ENCODE assay signal across 10 cellular contexts in the genomic region with DNA sequence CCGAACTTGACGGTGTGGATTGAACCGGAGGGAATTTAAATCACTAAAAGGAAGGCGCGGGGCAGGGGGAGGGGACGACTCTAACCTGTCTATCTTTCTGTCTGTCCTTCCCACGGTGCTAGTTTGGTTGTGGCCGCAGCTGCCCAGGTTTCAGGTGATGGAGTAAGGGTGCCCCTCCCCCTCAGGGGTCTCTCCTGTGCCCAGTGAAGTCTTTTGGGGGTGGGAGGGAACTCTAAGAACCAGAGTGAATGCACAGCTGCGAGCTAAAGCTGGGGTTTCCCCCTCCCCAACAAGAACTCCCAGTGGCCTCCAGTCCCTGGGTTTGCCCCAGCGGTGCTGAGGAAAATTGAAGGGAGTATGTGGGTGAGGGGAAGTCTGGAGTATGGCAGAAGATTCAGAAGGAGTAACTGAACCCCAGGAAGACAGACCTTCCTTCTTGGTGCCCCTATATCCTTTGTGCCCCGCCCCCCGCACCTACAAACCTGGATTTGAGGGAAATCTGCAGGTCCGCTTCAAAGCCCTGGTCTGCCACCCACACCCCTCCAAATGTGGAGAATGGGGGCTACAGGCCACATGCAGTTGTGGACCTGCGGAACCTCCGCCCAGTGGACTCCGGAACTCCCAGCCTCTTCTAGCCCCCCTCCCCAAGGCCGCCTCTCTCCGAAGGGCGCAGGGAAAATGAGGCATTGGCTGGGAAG. TPM values are rescaled to one million over a fixed set of nuclear protein-coding genes. Genes with fewer than 3 reads are reported as not detected.
DNase-seq lines count a peak whose midpoint lies in the region; ATAC-seq, FAIRE-seq and TF ChIP-seq lines count a peak whose summit lies in the region.
"Had no signal": no experiment of that assay in that cellular context is flagged by ENCODE, and none has a peak within 500 bp of the region (broad histone marks: within the 10 kb centered on the region; RNA-seq: fewer than 3 reads in every experiment).

No MANE protein-coding gene starts in this region.

- peak overlapping the region; percentile 71 to 86 (median 78) for H3K4me3 Mint-ChIP-seq in CD4-positive, CD25-positive, alpha-beta regulatory T cell
- peak overlapping the region; percentile 72 to 88 (median 86) for H3K4me3 Mint-ChIP-seq in IgD-negative memory B cell
- peak overlapping the region; percentile 80 for H3K4me3 Mint-ChIP-seq in dendritic cell treated with granulocyte-macrophage colony-stimulating factor and Interleukin-4, amounts not matched to agents 40 ng/mL and 50 ng/mL, for 4 days
- peak overlapping the region; percentile 68 for H3K4me3 Mint-ChIP-seq in neural crest cell

- WGBS in aorta, 2 donors = 75 to 86% methylated on average over 19 of the region's 19 CpGs

- peak overlapping the region; percentile 51 for H3K4me3 ChIP-seq in CD4-positive, CD25-positive, alpha-beta regulatory T cell (ENCODE audit: low read depth, low read length)
- no peak overlapping the region for H3K4me3 ChIP-seq in aorta (ENCODE audit: low read length in 2 of 2)

- peaks cover 37% of the 10 kb centered on the region for H3K27me3 ChIP-seq in CD4-positive, CD25-positive, alpha-beta regulatory T cell (ENCODE audit: control insufficient read depth, insufficient read depth, low read length)
- peaks cover 0 to 2% of the 10 kb centered on the region in 2 donors for H3K27me3 ChIP-seq in aorta (ENCODE audit: control insufficient read depth in 1 of 2, insufficient read depth in 2 of 2, low read length in 1 of 2)

- no peak for FAIRE-seq in GM19239 (lab: Jason Lieb, UNC)

- TF ChIP-seq CTCF in neural crest cell (conservative IDR thresholded peaks at IDR 0.05) = no peak

- no peak overlapping the region for H3K27ac ChIP-seq in CD4-positive, CD25-positive, alpha-beta regulatory T cell (ENCODE audit: insufficient read depth, low read length, poor library complexity, severe bottlenecking)
- H3K27ac ChIP-seq in aorta (ENCODE audit: low read depth in 1 of 2, low read length in 2 of 2) = no peak overlapping the region
- H3K27ac ChIP-seq: VCaP had no signal

- no peaks in the 10 kb centered on the region for H3K36me3 Mint-ChIP-seq in CD4-positive, CD25-positive, alpha-beta regulatory T cell
- H3K36me3 Mint-ChIP-seq in IgD-negative memory B cell (peaks cover 1% of the 10 kb centered on the region), neural crest cell (ENCODE audit: low read depth) (no peaks in the 10 kb centered on the region)
- H3K36me3 Mint-ChIP-seq in dendritic cell treated with granulocyte-macrophage colony-stimulating factor and Interleukin-4, amounts not matched to agents 40 ng/mL and 50 ng/mL, for 4 days (ENCODE audit: low read depth) = no peaks in the 10 kb centered on the region

- no peak for DNase-seq in CD4-positive, CD25-positive, alpha-beta regulatory T cell
- DNase-seq in neural crest cell (ENCODE audit: low read depth, low spot score) (no peak), aorta (no peak), NCI-H146 (lab: John Stamatoyannopoulos, UW) (no peak), KG1 (lab: John Stamatoyannopoulos, UW) (no peak), GM19239 (ENCODE audit: insufficient read length, low spot score) (no peak)

- H3K27me3 Mint-ChIP-seq in CD4-positive, CD25-positive, alpha-beta regulatory T cell = peaks cover 99% of the 10 kb centered on the region
- H3K27me3 Mint-ChIP-seq in IgD-negative memory B cell = peaks cover 64% of the 10 kb centered on the region
- H3K27me3 Mint-ChIP-seq in dendritic cell treated with granulocyte-macrophage colony-stimulating factor and Interleukin-4, amounts not matched to agents 40 ng/mL and 50 ng/mL, for 4 days = peaks cover 97% of the 10 kb centered on the region
- H3K27me3 Mint-ChIP-seq in neural crest cell (ENCODE audit: low read depth) = peaks cover 100% of the 10 kb centered on the region

- H3K9me3 Mint-ChIP-seq in CD4-positive, CD25-positive, alpha-beta regulatory T cell = peaks cover 0 to 3% (median 0%) of the 10 kb centered on the region in 7 donors
- peaks cover 0 to 6% (median 0%) of the 10 kb centered on the region in 3 donors for H3K9me3 Mint-ChIP-seq in IgD-negative memory B cell
- no peaks in the 10 kb centered on the region for H3K9me3 Mint-ChIP-seq in dendritic cell treated with granulocyte-macrophage colony-stimulating factor and Interleukin-4, amounts not matched to agents 40 ng/mL and 50 ng/mL, for 4 days
- H3K9me3 Mint-ChIP-seq in neural crest cell = no peaks in the 10 kb centered on the region

- no peaks in the 10 kb centered on the region for H3K9me3 ChIP-seq in CD4-positive, CD25-positive, alpha-beta regulatory T cell (ENCODE audit: control insufficient read depth in 2 of 2, low read length in 2 of 2)
- H3K9me3 ChIP-seq in aorta (ENCODE audit: control insufficient read depth, low read length) = no peaks in the 10 kb centered on the region

- peaks cover 47% of the 10 kb centered on the region for H3K4me1 ChIP-seq in CD4-positive, CD25-positive, alpha-beta regulatory T cell (ENCODE audit: control insufficient read depth, insufficient read depth, low read length, poor library complexity, severe bottlenecking)
- H3K4me1 ChIP-seq in aorta (ENCODE audit: control insufficient read depth in 1 of 2, insufficient read depth in 2 of 2, low read length in 2 of 2) = no peaks in the 10 kb centered on the region

- H3K36me3 ChIP-seq in CD4-positive, CD25-positive, alpha-beta regulatory T cell (ENCODE audit: control insufficient read depth, insufficient read depth, low read length) = no peaks in the 10 kb centered on the region
- no peaks in the 10 kb centered on the region for H3K36me3 ChIP-seq in aorta (ENCODE audit: control insufficient read depth in 1 of 2, insufficient read depth in 2 of 2, low read length in 1 of 2)

- peaks cover 6 to 53% (median 17%) of the 10 kb centered on the region in 4 donors for H3K4me1 Mint-ChIP-seq in CD4-positive, CD25-positive, alpha-beta regulatory T cell
- H3K4me1 Mint-ChIP-seq in IgD-negative memory B cell = peaks cover 7 to 21% (median 16%) of the 10 kb centered on the region in 3 donors
- H3K4me1 Mint-ChIP-seq in dendritic cell treated with granulocyte-macrophage colony-stimulating factor and Interleukin-4, amounts not matched to agents 40 ng/mL and 50 ng/mL, for 4 days (ENCODE audit: low read depth) = peaks cover 49% of the 10 kb centered on the region
- no peaks in the 10 kb centered on the region for H3K4me1 Mint-ChIP-seq in neural crest cell

- intact Hi-C loops in dendritic cell treated with granulocyte-macrophage colony-stimulating factor and Interleukin-4, amounts not matched to agents 40 ng/mL and 50 ng/mL, for 4 days (cut with micrococcal nuclease) = no loop called here
- intact Hi-C loops in aorta (cut with DNase I) = no loop called here

- no peak overlapping the region for H3K27ac Mint-ChIP-seq in CD4-positive, CD25-positive, alpha-beta regulatory T cell
- H3K27ac Mint-ChIP-seq in IgD-negative memory B cell = peak overlapping the region; percentile 46 to 81 (median 54)
- H3K27ac Mint-ChIP-seq in dendritic cell treated with granulocyte-macrophage colony-stimulating factor and Interleukin-4, amounts not matched to agents 40 ng/mL and 50 ng/mL, for 4 days = peak overlapping the region; percentile 53
- no peak overlapping the region for H3K27ac Mint-ChIP-seq in neural crest cell (ENCODE audit: unreplicated experiment)

- ATAC-seq in CD4-positive, CD25-positive, alpha-beta regulatory T cell (ENCODE audit: low read depth in 2 of 2) = peak in 1 of 2 donors; percentile 26
- no peak for ATAC-seq in aorta (ENCODE audit: low FRiP score)

RNA-seq across cellular contexts. Expression of a gene that starts 3.6 kb away (rescaled TPM):
- total RNA-seq in CD4-positive, CD25-positive, alpha-beta regulatory T cell = not detected
- not detected for polyA plus RNA-seq in CD4-positive, CD25-positive, alpha-beta regulatory T cell
- polyA plus RNA-seq in IgD-negative memory B cell (not detected), aorta (under 1 TPM in 1 of 2 donors, not detected in 1; 0.38 TPM)
- total RNA-seq in neural crest cell (5.6 and 6.3 TPM in 2 replicates), aorta (1 to 10 TPM; 2.6 to 9.0 TPM)

RNA-seq across cellular contexts. Expression of a gene that starts 11.4 kb away (rescaled TPM):
- total RNA-seq in CD4-positive, CD25-positive, alpha-beta regulatory T cell = not detected
- polyA plus RNA-seq in CD4-positive, CD25-positive, alpha-beta regulatory T cell = not detected
- polyA plus RNA-seq in IgD-negative memory B cell (not detected), aorta (1 to 10 TPM in 1 of 2 donors, not detected in 1; 3.6 TPM)
- total RNA-seq in neural crest cell (1.8 TPM in 2 replicates), aorta (10 to 100 TPM in 1 of 2 donors, 1 to 10 TPM in 1; 1.6 to 32.0 TPM)

RNA-seq across cellular contexts. Expression of a gene that starts 12.4 kb away (rescaled TPM):
- not detected for total RNA-seq in CD4-positive, CD25-positive, alpha-beta regulatory T cell
- not detected for polyA plus RNA-seq in CD4-positive, CD25-positive, alpha-beta regulatory T cell
- polyA plus RNA-seq in IgD-negative memory B cell = not detected
- total RNA-seq in neural crest cell = 4.5 and 4.8 TPM in 2 replicates
- 1 to 10 TPM; 4.2 to 6.4 TPM for total RNA-seq in aorta
- under 1 TPM in 1 of 2 donors, not detected in 1; 0.75 TPM for polyA plus RNA-seq in aorta

RNA-seq across cellular contexts. Expression of a gene that starts 21.6 kb away (rescaled TPM):
- not detected for total RNA-seq in CD4-positive, CD25-positive, alpha-beta regulatory T cell
- polyA plus RNA-seq in CD4-positive, CD25-positive, alpha-beta regulatory T cell = not detected
- polyA plus RNA-seq in IgD-negative memory B cell (not detected), aorta (not detected)
- total RNA-seq in neural crest cell (not detected in 2 replicates), aorta (1 to 10 TPM in 1 of 2 donors, not detected in 1; 9.7 TPM)

RNA-seq across cellular contexts. Expression of a gene that starts 23.4 kb away (rescaled TPM):
- total RNA-seq in CD4-positive, CD25-positive, alpha-beta regulatory T cell = not detected
- polyA plus RNA-seq in CD4-positive, CD25-positive, alpha-beta regulatory T cell = not detected
- polyA plus RNA-seq in IgD-negative memory B cell (not detected), aorta (under 1 TPM in 1 of 2 donors, not detected in 1; 0.38 TPM)
- total RNA-seq in neural crest cell (not detected in 2 replicates), aorta (1 to 10 TPM in 1 of 2 donors, not detected in 1; 4.1 TPM)
- total RNA-seq: HT1080 had no signal

Comparison
In these comparisons a context has a peak if more than half of its experiments do, and no peak if none do; other contexts are left out.
1. H3K27ac Mint-ChIP-seq: peak in IgD-negative memory B cell (3 of 3) and dendritic cell treated with granulocyte-macrophage colony-stimulating factor and Interleukin-4, amounts not matched to agents 40 ng/mL and 50 ng/mL, for 4 days (single experiment); none in CD4-positive, CD25-positive, alpha-beta regulatory T cell (0 of 3) and neural crest cell (single experiment).
2. Peak in every context shown above with its lines, with median percentiles within 50 percentile points of each other: H3K4me3 Mint-ChIP-seq.